Comparison of ENCODE assay signal across 1 cellular context in the genomic region with DNA sequence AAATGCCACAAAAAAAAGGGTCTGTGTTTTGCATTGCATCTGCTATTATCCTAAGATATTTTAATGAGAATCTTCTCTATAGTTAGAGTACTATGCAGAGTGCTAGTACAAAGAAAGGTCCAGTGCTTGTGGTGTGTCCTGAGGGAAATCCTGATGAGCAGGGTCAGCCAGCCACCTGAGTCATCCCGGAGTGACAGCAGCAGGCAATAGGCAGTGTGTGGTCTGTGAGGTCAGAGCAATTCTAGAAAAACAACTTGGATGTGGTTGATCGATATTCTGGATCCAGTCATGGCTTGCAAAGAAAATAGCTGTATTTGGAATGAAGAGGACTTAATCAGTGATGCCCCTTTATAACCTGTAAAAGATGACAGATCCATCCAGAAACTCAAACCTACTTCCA.
TF ChIP-seq lines count a peak whose summit lies in the region.

No MANE protein-coding gene starts in this region.

TF ChIP-seq in GM23338, 12 proteins besides CTCF, POLR2A, EP300 and RAD21 (continued from another document):
- TF ChIP-seq, protein P1, sequence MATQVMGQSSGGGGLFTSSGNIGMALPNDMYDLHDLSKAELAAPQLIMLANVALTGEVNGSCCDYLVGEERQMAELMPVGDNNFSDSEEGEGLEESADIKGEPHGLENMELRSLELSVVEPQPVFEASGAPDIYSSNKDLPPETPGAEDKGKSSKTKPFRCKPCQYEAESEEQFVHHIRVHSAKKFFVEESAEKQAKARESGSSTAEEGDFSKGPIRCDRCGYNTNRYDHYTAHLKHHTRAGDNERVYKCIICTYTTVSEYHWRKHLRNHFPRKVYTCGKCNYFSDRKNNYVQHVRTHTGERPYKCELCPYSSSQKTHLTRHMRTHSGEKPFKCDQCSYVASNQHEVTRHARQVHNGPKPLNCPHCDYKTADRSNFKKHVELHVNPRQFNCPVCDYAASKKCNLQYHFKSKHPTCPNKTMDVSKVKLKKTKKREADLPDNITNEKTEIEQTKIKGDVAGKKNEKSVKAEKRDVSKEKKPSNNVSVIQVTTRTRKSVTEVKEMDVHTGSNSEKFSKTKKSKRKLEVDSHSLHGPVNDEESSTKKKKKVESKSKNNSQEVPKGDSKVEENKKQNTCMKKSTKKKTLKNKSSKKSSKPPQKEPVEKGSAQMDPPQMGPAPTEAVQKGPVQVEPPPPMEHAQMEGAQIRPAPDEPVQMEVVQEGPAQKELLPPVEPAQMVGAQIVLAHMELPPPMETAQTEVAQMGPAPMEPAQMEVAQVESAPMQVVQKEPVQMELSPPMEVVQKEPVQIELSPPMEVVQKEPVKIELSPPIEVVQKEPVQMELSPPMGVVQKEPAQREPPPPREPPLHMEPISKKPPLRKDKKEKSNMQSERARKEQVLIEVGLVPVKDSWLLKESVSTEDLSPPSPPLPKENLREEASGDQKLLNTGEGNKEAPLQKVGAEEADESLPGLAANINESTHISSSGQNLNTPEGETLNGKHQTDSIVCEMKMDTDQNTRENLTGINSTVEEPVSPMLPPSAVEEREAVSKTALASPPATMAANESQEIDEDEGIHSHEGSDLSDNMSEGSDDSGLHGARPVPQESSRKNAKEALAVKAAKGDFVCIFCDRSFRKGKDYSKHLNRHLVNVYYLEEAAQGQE (IDR thresholded peaks at IDR 0.05; ENCODE audit: unreplicated experiment): no peak
- no peak for TF ChIP-seq EZH2 (IDR thresholded peaks at IDR 0.05; ENCODE audit: low read depth, unreplicated experiment)
- TF ChIP-seq, protein P2, sequence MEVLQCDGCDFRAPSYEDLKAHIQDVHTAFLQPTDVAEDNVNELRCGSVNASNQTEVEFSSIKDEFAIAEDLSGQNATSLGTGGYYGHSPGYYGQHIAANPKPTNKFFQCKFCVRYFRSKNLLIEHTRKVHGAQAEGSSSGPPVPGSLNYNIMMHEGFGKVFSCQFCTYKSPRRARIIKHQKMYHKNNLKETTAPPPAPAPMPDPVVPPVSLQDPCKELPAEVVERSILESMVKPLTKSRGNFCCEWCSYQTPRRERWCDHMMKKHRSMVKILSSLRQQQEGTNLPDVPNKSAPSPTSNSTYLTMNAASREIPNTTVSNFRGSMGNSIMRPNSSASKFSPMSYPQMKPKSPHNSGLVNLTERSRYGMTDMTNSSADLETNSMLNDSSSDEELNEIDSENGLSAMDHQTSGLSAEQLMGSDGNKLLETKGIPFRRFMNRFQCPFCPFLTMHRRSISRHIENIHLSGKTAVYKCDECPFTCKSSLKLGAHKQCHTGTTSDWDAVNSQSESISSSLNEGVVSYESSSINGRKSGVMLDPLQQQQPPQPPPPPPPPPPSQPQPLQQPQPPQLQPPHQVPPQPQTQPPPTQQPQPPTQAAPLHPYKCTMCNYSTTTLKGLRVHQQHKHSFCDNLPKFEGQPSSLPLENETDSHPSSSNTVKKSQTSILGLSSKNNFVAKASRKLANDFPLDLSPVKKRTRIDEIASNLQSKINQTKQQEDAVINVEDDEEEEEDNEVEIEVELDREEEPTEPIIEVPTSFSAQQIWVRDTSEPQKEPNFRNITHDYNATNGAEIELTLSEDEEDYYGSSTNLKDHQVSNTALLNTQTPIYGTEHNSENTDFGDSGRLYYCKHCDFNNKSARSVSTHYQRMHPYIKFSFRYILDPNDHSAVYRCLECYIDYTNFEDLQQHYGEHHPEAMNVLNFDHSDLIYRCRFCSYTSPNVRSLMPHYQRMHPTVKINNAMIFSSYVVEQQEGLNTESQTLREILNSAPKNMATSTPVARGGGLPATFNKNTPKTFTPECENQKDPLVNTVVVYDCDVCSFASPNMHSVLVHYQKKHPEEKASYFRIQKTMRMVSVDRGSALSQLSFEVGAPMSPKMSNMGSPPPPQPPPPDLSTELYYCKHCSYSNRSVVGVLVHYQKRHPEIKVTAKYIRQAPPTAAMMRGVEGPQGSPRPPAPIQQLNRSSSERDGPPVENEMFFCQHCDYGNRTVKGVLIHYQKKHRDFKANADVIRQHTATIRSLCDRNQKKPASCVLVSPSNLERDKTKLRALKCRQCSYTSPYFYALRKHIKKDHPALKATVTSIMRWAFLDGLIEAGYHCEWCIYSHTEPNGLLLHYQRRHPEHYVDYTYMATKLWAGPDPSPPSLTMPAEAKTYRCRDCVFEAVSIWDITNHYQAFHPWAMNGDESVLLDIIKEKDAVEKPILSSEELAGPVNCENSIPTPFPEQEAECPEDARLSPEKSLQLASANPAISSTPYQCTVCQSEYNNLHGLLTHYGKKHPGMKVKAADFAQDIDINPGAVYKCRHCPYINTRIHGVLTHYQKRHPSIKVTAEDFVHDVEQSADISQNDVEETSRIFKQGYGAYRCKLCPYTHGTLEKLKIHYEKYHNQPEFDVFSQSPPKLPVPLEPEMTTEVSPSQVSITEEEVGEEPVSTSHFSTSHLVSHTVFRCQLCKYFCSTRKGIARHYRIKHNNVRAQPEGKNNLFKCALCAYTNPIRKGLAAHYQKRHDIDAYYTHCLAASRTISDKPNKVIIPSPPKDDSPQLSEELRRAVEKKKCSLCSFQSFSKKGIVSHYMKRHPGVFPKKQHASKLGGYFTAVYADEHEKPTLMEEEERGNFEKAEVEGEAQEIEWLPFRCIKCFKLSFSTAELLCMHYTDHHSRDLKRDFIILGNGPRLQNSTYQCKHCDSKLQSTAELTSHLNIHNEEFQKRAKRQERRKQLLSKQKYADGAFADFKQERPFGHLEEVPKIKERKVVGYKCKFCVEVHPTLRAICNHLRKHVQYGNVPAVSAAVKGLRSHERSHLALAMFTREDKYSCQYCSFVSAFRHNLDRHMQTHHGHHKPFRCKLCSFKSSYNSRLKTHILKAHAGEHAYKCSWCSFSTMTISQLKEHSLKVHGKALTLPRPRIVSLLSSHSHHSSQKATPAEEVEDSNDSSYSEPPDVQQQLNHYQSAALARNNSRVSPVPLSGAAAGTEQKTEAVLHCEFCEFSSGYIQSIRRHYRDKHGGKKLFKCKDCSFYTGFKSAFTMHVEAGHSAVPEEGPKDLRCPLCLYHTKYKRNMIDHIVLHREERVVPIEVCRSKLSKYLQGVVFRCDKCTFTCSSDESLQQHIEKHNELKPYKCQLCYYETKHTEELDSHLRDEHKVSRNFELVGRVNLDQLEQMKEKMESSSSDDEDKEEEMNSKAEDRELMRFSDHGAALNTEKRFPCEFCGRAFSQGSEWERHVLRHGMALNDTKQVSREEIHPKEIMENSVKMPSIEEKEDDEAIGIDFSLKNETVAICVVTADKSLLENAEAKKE (CRISPR knock-in tag; IDR thresholded peaks at IDR 0.05): no peak
- TF ChIP-seq, protein P3, sequence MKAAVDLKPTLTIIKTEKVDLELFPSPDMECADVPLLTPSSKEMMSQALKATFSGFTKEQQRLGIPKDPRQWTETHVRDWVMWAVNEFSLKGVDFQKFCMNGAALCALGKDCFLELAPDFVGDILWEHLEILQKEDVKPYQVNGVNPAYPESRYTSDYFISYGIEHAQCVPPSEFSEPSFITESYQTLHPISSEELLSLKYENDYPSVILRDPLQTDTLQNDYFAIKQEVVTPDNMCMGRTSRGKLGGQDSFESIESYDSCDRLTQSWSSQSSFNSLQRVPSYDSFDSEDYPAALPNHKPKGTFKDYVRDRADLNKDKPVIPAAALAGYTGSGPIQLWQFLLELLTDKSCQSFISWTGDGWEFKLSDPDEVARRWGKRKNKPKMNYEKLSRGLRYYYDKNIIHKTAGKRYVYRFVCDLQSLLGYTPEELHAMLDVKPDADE (IDR thresholded peaks at IDR 0.05): no peak
- no peak for TF ChIP-seq STAT1 (IDR thresholded peaks at IDR 0.05; ENCODE audit: unreplicated experiment)
- TF ChIP-seq JUNB (IDR thresholded peaks at IDR 0.05; ENCODE audit: unreplicated experiment): no peak
- TF ChIP-seq NANOG (IDR thresholded peaks at IDR 0.05; ENCODE audit: borderline replicate concordance): no peak
- TF ChIP-seq ZNF114 (CRISPR knock-in tag; IDR thresholded peaks at IDR 0.05): no peak
- TF ChIP-seq ZNF331 (CRISPR knock-in tag; IDR thresholded peaks at IDR 0.05; ENCODE audit: low read depth): no peak
- TF ChIP-seq POLR2AphosphoS5 (IDR thresholded peaks at IDR 0.05; ENCODE audit: low read depth): no peak
- TF ChIP-seq CREB1 (CRISPR knock-in tag; IDR thresholded peaks at IDR 0.05; ENCODE audit: low read depth): no peak
